8 cellular contexts compared by ENCODE assay signal in the genomic region with DNA sequence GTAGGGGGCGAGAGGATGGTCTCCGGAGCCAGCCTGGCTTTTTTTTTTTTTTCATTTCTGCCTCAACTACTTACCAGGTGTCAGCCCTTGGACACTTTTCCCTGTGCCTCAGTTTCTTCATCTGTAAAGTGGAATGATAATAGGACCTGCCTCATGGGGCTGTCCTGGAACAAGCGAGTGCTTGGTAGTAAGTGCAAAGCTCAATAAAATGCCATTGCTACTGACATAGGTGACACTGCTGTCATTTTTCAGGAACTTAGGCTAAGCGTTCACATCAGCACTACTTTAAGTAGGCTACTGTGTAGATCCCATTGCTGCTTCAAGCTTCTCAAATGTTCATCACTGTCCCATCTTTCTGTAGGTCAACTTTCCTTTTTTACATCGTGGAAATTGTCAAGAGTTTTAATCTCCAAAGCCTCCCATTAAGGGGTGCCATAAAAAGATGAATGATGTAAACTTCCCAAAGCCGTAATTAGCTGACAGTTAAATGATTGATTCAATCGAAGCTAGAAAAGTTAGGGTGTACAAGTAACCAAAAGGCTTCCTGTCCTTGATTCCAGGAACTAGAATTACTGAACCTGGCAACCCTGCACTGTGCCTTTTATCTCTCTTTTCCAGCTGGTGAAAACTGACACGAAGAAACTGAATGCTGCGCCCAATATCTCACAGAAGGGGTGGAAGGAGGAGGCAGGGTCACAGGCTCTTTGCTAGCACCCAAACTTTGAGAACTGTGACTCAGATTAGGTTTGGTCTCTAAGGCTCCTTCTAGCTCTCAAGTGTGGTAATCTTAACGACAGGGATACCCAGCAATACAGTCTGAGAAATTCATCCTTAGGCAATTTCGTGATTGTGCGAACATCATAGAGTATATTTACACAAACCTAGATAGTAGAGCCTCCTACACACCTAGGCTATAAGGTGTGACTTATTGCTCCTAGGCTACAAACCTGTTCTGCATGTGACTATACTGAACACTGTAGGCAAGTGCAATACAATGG. TPM values are rescaled to one million over a fixed set of nuclear protein-coding genes. Genes with fewer than 3 reads are reported as not detected.
DNase-seq lines count a peak whose midpoint lies in the region; ATAC-seq and TF ChIP-seq lines count a peak whose summit lies in the region.

No MANE protein-coding gene starts in this region.

- H3K9ac ChIP-seq in endodermal cell (ENCODE audit: extremely low read depth, low read length, poor library complexity, severe bottlenecking): peak overlapping the region; percentile 60

- H3K27ac Mint-ChIP-seq in endodermal cell (peak overlapping the region; percentile 24), natural killer cell (peak overlapping the region; percentile 74 to 82)

- CTCF ChIA-PET in RWPE1 (lab: Yijun Ruan, JAX): interaction anchor here (1.2 to 1.9 kb wide), 2 partner anchors 11 to 113 kb away, joined by 3 to 4 read pairs; no protein-coding TSS in a partner anchor

- peak overlapping the region; percentile 85 for H3K4me3 ChIP-seq in endodermal cell (ENCODE audit: low read length)

- WGBS in endodermal cell (ENCODE audit: insufficient coverage in 1 of 2, insufficient read length in 1 of 2), 2 experiments: 66 to 79% methylated on average over 8 to 12 of the region's 12 CpGs

- peak overlapping the region; percentile 85 for H3K4me3 Mint-ChIP-seq in activated T-cell treated with anti-CD3 and anti-CD28 coated beads, Interleukin-2, amount 50 U/mL, for 4 hours
- H3K4me3 Mint-ChIP-seq in endodermal cell (peak overlapping the region; percentile 91), natural killer cell (peak overlapping the region; percentile 97)

- H3K9me3 ChIP-seq in endodermal cell (ENCODE audit: control insufficient read depth, low read length): no peaks in the 10 kb centered on the region

- ATAC-seq in activated T-cell treated with anti-CD3 and anti-CD28 coated beads, Interleukin-2, amount 50 U/mL, for 4 hours: peak; percentile 46 to 51
- peak; percentile 25 to 29 (median 29) for ATAC-seq in natural killer cell

- peak overlapping the region; percentile 87 for H3K27ac ChIP-seq in RWPE1
- peak overlapping the region; percentile 91 for H3K27ac ChIP-seq in endodermal cell (ENCODE audit: low read depth, low read length)

- intact Hi-C loops in natural killer cell (cut with micrococcal nuclease): no loop called here

- TF ChIP-seq CTCF in RWPE1 (conservative IDR thresholded peaks at IDR 0.05; ENCODE audit: low read depth) (no peak), endodermal cell (conservative IDR thresholded peaks at IDR 0.05) (no peak), natural killer cell (IDR thresholded peaks at IDR 0.05) (no peak)

- H3K36me3 ChIP-seq in endodermal cell (ENCODE audit: control insufficient read depth, insufficient read depth, low read length): no peaks in the 10 kb centered on the region

- H3K27me3 Mint-ChIP-seq in activated T-cell treated with anti-CD3 and anti-CD28 coated beads, Interleukin-2, amount 50 U/mL, for 4 hours (ENCODE audit: low read depth): peaks cover 6% of the 10 kb centered on the region
- H3K27me3 Mint-ChIP-seq in endodermal cell (ENCODE audit: insufficient read depth) (peaks cover 17% of the 10 kb centered on the region), natural killer cell (ENCODE audit: low read depth in 2 of 2) (peaks cover 10 to 11% of the 10 kb centered on the region in 2 donors)

- H3K36me3 Mint-ChIP-seq in activated T-cell treated with anti-CD3 and anti-CD28 coated beads, Interleukin-2, amount 50 U/mL, for 4 hours (ENCODE audit: insufficient read depth): no peaks in the 10 kb centered on the region
- H3K36me3 Mint-ChIP-seq in endodermal cell (ENCODE audit: low read depth) (no peaks in the 10 kb centered on the region), natural killer cell (no peaks in the 10 kb centered on the region)

- POLR2A ChIA-PET in RWPE1 (lab: Yijun Ruan, JAX; ENCODE audit: low non-redundant PET): no interaction called here

- peaks cover 44% of the 10 kb centered on the region for H3K4me1 Mint-ChIP-seq in activated T-cell treated with anti-CD3 and anti-CD28 coated beads, Interleukin-2, amount 50 U/mL, for 4 hours (ENCODE audit: low read depth)
- H3K4me1 Mint-ChIP-seq in endodermal cell (peaks cover 27% of the 10 kb centered on the region), natural killer cell (peaks cover 16 to 18% of the 10 kb centered on the region in 2 donors)

- no peak for DNase-seq in activated T-cell treated with anti-CD3 and anti-CD28 coated beads, Interleukin-2, amount 50 U/mL, for 4 hours
- DNase-seq in activated T-cell treated with anti-CD3 and anti-CD28 coated beads for 4 hours (no peak), RWPE1 (ENCODE audit: low spot score) (no peak), endodermal cell (no peak), natural killer cell (no peak), H4 (ENCODE audit: low spot score) (no peak), NCI-H345 (lab: John Stamatoyannopoulos, UW) (no peak), mesenteric fat pad (ENCODE audit: low spot score) (no peak)

- peaks cover 9% of the 10 kb centered on the region for H3K27me3 ChIP-seq in endodermal cell (ENCODE audit: control insufficient read depth, insufficient read depth, low read length, poor library complexity, severe bottlenecking)

- peaks cover 3% of the 10 kb centered on the region for H3K4me1 ChIP-seq in endodermal cell (ENCODE audit: control insufficient read depth, insufficient read depth, low read length)

- H3K9me3 Mint-ChIP-seq in activated T-cell treated with anti-CD3 and anti-CD28 coated beads, Interleukin-2, amount 50 U/mL, for 4 hours: peaks cover 9% of the 10 kb centered on the region
- H3K9me3 Mint-ChIP-seq in endodermal cell: peaks cover 5% of the 10 kb centered on the region
- no peaks in the 10 kb centered on the region for H3K9me3 Mint-ChIP-seq in natural killer cell

RNA-seq across cellular contexts. Expression of a gene that starts 0.9 kb away (rescaled TPM):
- 1 to 10 TPM; 4.7 to 5.3 (median 4.7) TPM for total RNA-seq in activated T-cell treated with anti-CD3 and anti-CD28 coated beads, Interleukin-2, amount 50 U/mL, for 4 hours
- 10 to 100 TPM; 20.6 to 22.9 TPM for total RNA-seq in endodermal cell
- 34.3 TPM for polyA plus RNA-seq in endodermal cell (2013, experiment 1 of 2)
- polyA plus RNA-seq in endodermal cell (2013, experiment 2 of 2): 32.4 TPM
- 1 to 10 TPM; 2.3 to 3.7 (median 2.5) TPM for total RNA-seq in natural killer cell
- total RNA-seq in H4 (2014; rRNA removed; shearing (Covaris generic)): 5.6 and 9.6 TPM in 2 replicates
- total RNA-seq in mesenteric fat pad: 18.6 TPM
